ENCODE assay signal across 17 cellular contexts in the genomic region with DNA sequence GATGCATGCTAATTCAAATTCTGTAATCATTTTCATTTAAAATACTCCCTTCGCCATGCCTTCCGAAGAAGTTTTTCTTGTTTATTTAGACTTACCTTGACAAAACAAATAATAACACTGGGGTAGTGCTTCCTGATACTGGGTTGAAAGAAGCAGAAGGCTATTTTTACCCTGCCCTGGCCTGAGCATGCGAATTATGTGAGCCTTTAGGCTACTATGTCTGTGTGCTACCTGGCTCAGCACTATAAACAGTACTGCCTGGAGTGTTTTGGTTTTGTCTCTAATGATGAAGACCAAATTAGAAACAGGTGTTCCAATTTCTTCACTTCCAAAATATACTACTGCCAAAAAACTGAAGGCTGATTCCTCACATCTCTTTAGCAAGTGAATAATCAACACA. TPM values are rescaled to one million over a fixed set of nuclear protein-coding genes. Genes with fewer than 3 reads are reported as not detected.
DNase-seq lines count a peak whose midpoint lies in the region; ATAC-seq and TF ChIP-seq lines count a peak whose summit lies in the region.
"Had no signal": no experiment of that assay in that cellular context is flagged by ENCODE, and none has a peak within 500 bp of the region (broad histone marks: within the 10 kb centered on the region; RNA-seq: fewer than 3 reads in every experiment).

No MANE protein-coding gene starts in this region.

- H2AFZ ChIP-seq in MM.1S (ENCODE audit: low read length) = no peak overlapping the region

- no peaks in the 10 kb centered on the region for H3K9me3 ChIP-seq in MM.1S (replicated peaks; ENCODE audit: insufficient read depth, low read length)
- H3K9me3 ChIP-seq: Caco-2, HAP-1 had no signal

- H3K36me3 ChIP-seq in MM.1S (replicated peaks; ENCODE audit: insufficient read depth, low read length) = no peaks in the 10 kb centered on the region
- H3K36me3 ChIP-seq: HAP-1 had no signal

- no peaks in the 10 kb centered on the region for H3K9me3 Mint-ChIP-seq in activated T-cell treated with anti-CD3 and anti-CD28 coated beads, Interleukin-2, amount 50 U/mL, for 4 hours
- H3K9me3 Mint-ChIP-seq: CD4-positive, alpha-beta T cell had no signal

- H3K79me2 ChIP-seq in MM.1S (ENCODE audit: low read length) = no peaks in the 10 kb centered on the region

- H3K4me3 Mint-ChIP-seq in activated T-cell treated with anti-CD3 and anti-CD28 coated beads, Interleukin-2, amount 50 U/mL, for 4 hours = no peak overlapping the region
- H3K4me3 Mint-ChIP-seq: CD4-positive, alpha-beta T cell had no signal

- TF ChIP-seq CTCF in MM.1S (IDR thresholded peaks at IDR 0.05; ENCODE audit: low read length) = no peak
- TF ChIP-seq CTCF in fibroblast of mammary gland (conservative IDR thresholded peaks at IDR 0.05; ENCODE audit: control insufficient read depth, insufficient read depth, low read depth, low read length) = no peak

- H3K27me3 Mint-ChIP-seq in activated T-cell treated with anti-CD3 and anti-CD28 coated beads, Interleukin-2, amount 50 U/mL, for 4 hours (ENCODE audit: low read depth) = peaks cover 6% of the 10 kb centered on the region

- H3K4me2 ChIP-seq in MM.1S (ENCODE audit: low read depth, low read length) = peak overlapping the region; percentile 10; the same call in 1 of the 2 replicates
- H3K4me2 ChIP-seq: KMS-11 had no signal

- H3K9me2 ChIP-seq in MM.1S (replicated peaks; ENCODE audit: insufficient read depth, low read length) = no peaks in the 10 kb centered on the region

- H3K27me3 ChIP-seq in MM.1S (replicated peaks; ENCODE audit: insufficient read depth, low read length) = no peaks in the 10 kb centered on the region

- no peaks in the 10 kb centered on the region for H4K20me1 ChIP-seq in MM.1S (ENCODE audit: insufficient read depth, low read length)

- H3K4me3 ChIP-seq in MM.1S (ENCODE audit: low read length) (no peak overlapping the region), fibroblast of mammary gland (ENCODE audit: control insufficient read depth, low read depth, low read length) (no peak overlapping the region)
- H3K4me3 ChIP-seq: HAP-1 had no signal

- H3K27ac ChIP-seq in MM.1S (ENCODE audit: low read length) = no peak overlapping the region
- H3K27ac ChIP-seq: C4-2B, HL-60, KMS-11 had no signal

- ATAC-seq in GM18519 (IDR thresholded peaks at IDR 0.05; ENCODE audit: low FRiP score, unreplicated experiment) (peak; percentile 87), GM21529 (IDR thresholded peaks at IDR 0.05; ENCODE audit: unreplicated experiment) (no peak)
- no peak for ATAC-seq in activated T-cell treated with anti-CD3 and anti-CD28 coated beads, Interleukin-2, amount 50 U/mL, for 4 hours

- H3K4me1 ChIP-seq in MM.1S (ENCODE audit: low read length) = 0 out of 2 replicates have a peak, but pooled peaks cover 8% of the 10 kb centered on the region
- H3K4me1 ChIP-seq: HAP-1 had no signal

- DNase-seq in ELF-1 (ENCODE audit: low read depth, low spot score) = peak; percentile 39
- peak; percentile 34 for DNase-seq in MM.1S
- peak; percentile 8 for DNase-seq in fibroblast of mammary gland (ENCODE audit: low read depth)
- DNase-seq in NCI-H526 treated with DMSO at 0.1 percent for 48 hours (lab: John Stamatoyannopoulos, UW) = no peak
- no peak for DNase-seq in activated T-cell treated with anti-CD3 and anti-CD28 coated beads, Interleukin-2, amount 50 U/mL, for 4 hours
- DNase-seq: ACHN; AML-193; Caco-2; CD4-positive, alpha-beta T cell; GF-D8 had no signal

- no peaks in the 10 kb centered on the region for H3K4me1 Mint-ChIP-seq in activated T-cell treated with anti-CD3 and anti-CD28 coated beads, Interleukin-2, amount 50 U/mL, for 4 hours (ENCODE audit: low read depth)

- H3K9ac ChIP-seq in MM.1S (ENCODE audit: low read length) = no peak overlapping the region
- H3K9ac ChIP-seq: KMS-11 had no signal

- H3K36me3 Mint-ChIP-seq in activated T-cell treated with anti-CD3 and anti-CD28 coated beads, Interleukin-2, amount 50 U/mL, for 4 hours (ENCODE audit: insufficient read depth) = no peaks in the 10 kb centered on the region

- H3F3A ChIP-seq in MM.1S (ENCODE audit: insufficient read depth, low read length) = no peaks in the 10 kb centered on the region

RNA-seq across cellular contexts. Expression of gene OVCH1, which starts 7.6 kb away (rescaled TPM):
- not detected for total RNA-seq in activated T-cell treated with anti-CD3 and anti-CD28 coated beads, Interleukin-2, amount 50 U/mL, for 4 hours
- total RNA-seq: Caco-2; CD4-positive, alpha-beta T cell; HT1080 had no signal

Comparison
In these comparisons a context has a peak if more than half of its experiments do, and no peak if none do; other contexts are left out.
1. DNase-seq: peak in ELF-1 (single experiment), MM.1S (single experiment) and fibroblast of mammary gland (single experiment); none in NCI-H526 treated with DMSO at 0.1 percent for 48 hours (single experiment) and activated T-cell treated with anti-CD3 and anti-CD28 coated beads, Interleukin-2, amount 50 U/mL, for 4 hours (single experiment).